In genomic region chr3:132247211-132247610, GRCh38 we compare ENCODE assay signal across 23 cellular contexts.
DNase-seq lines count a peak whose midpoint lies in the region; ATAC-seq and TF ChIP-seq lines count a peak whose summit lies in the region.
"Had no signal": no experiment of that assay in that cellular context is flagged by ENCODE, and none has a peak within 500 bp of the region (broad histone marks: within the 10 kb centered on the region; RNA-seq: fewer than 3 reads in every experiment).

No MANE protein-coding gene starts in this region.

- H3K27me3 ChIP-seq in left lung = no peaks in the 10 kb centered on the region
- H3K27me3 ChIP-seq in prostate gland (replicated peaks; ENCODE audit: insufficient read depth) = no peaks in the 10 kb centered on the region
- H3K27me3 ChIP-seq in effector memory CD4-positive, alpha-beta T cell (replicated peaks; ENCODE audit: control insufficient read depth, insufficient read depth, low read length, poor library complexity, severe bottlenecking) = no peaks in the 10 kb centered on the region
- H3K27me3 ChIP-seq in smooth muscle cell (ENCODE audit: low read depth) = no peaks in the 10 kb centered on the region
- H3K27me3 ChIP-seq: BE2C, BLaER1 had no signal

- H2AFZ ChIP-seq in smooth muscle cell (ENCODE audit: low read depth) = no peak overlapping the region

- TF ChIP-seq CTCF in left lung (IDR thresholded peaks at IDR 0.05) = no peak
- TF ChIP-seq CTCF in prostate gland (IDR thresholded peaks at IDR 0.05) = no peak
- no peak for TF ChIP-seq CTCF in smooth muscle cell (IDR thresholded peaks at IDR 0.05; ENCODE audit: borderline replicate concordance, insufficient read depth, poor library complexity, severe bottlenecking)

- H3K4me2 ChIP-seq in smooth muscle cell = no peak overlapping the region

- no peak overlapping the region for H3K27ac ChIP-seq in left lung
- H3K27ac ChIP-seq in prostate gland = peak overlapping the region; percentile 13 to 73
- no peak overlapping the region for H3K27ac ChIP-seq in effector memory CD4-positive, alpha-beta T cell (ENCODE audit: insufficient read depth, low read length, poor library complexity, severe bottlenecking)
- H3K27ac ChIP-seq in smooth muscle cell (ENCODE audit: low read depth) = no peak overlapping the region
- H3K27ac ChIP-seq: BLaER1 had no signal

- no peak for TF ChIP-seq POLR2A in prostate gland (IDR thresholded peaks at IDR 0.05)

- ATAC-seq in left lung (peak; percentile 64), HG03108 (IDR thresholded peaks at IDR 0.05; ENCODE audit: unreplicated experiment) (no peak)
- ATAC-seq: GM12878 had no signal

- DNase-seq in DMS79 (lab: John Stamatoyannopoulos, UW) (peak; percentile 68), DMS79 treated with DMSO at 0.1 percent for 48 hours (lab: John Stamatoyannopoulos, UW) (peak; percentile 74), left lung (no peak), prostate gland (ENCODE audit: low spot score) (no peak), smooth muscle cell (lab: John Stamatoyannopoulos, UW; ENCODE audit: unreplicated experiment) (no peak)
- no peak for DNase-seq in effector memory CD4-positive, alpha-beta T cell
- DNase-seq: 8988T; ACHN; BE2C; C1 segment of cervical spinal cord; CD4-positive, alpha-beta memory T cell; CD4-positive, CD25-positive, alpha-beta regulatory T cell; CD8-positive, alpha-beta memory T cell; COR-L47; DMS 273 treated with DMSO at 0.1 percent for 48 hours; DMS153; DMS53; DND-41; EL; GDM1 had no signal

- H4K20me1 ChIP-seq in smooth muscle cell (ENCODE audit: low read depth) = no peaks in the 10 kb centered on the region
- H4K20me1 ChIP-seq: BLaER1 had no signal

- H3K9ac ChIP-seq in smooth muscle cell (ENCODE audit: low read depth) = no peak overlapping the region
- H3K9ac ChIP-seq: BLaER1 had no signal

- H3K4me3 ChIP-seq in left lung = no peak overlapping the region
- no peak overlapping the region for H3K4me3 ChIP-seq in prostate gland
- no peak overlapping the region for H3K4me3 ChIP-seq in effector memory CD4-positive, alpha-beta T cell (ENCODE audit: insufficient read depth, low read depth, low read length, poor library complexity, severe bottlenecking)
- H3K4me3 ChIP-seq in smooth muscle cell = no peak overlapping the region
- H3K4me3 ChIP-seq: BLaER1, GM12878 had no signal

- H3K79me2 ChIP-seq in smooth muscle cell (ENCODE audit: low read depth) = no peaks in the 10 kb centered on the region

- H3K4me1 ChIP-seq in left lung (peaks cover 0 to 18% of the 10 kb centered on the region in 2 donors), prostate gland (replicated peaks) (peaks cover 5% of the 10 kb centered on the region), smooth muscle cell (ENCODE audit: low read depth) (no peaks in the 10 kb centered on the region)
- H3K4me1 ChIP-seq in effector memory CD4-positive, alpha-beta T cell (ENCODE audit: control insufficient read depth, insufficient read depth, low read length, poor library complexity, severe bottlenecking) = no peaks in the 10 kb centered on the region
- H3K4me1 ChIP-seq: BE2C had no signal

- WGBS in prostate gland = 44% methylated on average over 1 of the region's 1 CpG
- 73% methylated on average over 1 of the region's 1 CpG for WGBS in smooth muscle cell (ENCODE audit: low lambda C conversion rate)

- no peaks in the 10 kb centered on the region for H3K9me3 ChIP-seq in left lung
- H3K9me3 ChIP-seq in prostate gland = no peaks in the 10 kb centered on the region
- H3K9me3 ChIP-seq in effector memory CD4-positive, alpha-beta T cell (ENCODE audit: control insufficient read depth, low read length) = no peaks in the 10 kb centered on the region
- no peaks in the 10 kb centered on the region for H3K9me3 ChIP-seq in smooth muscle cell (replicated peaks; ENCODE audit: low read depth)
- H3K9me3 ChIP-seq: BE2C, BLaER1 had no signal

- no peaks in the 10 kb centered on the region for H3K36me3 ChIP-seq in left lung
- H3K36me3 ChIP-seq in prostate gland = no peaks in the 10 kb centered on the region
- no peaks in the 10 kb centered on the region for H3K36me3 ChIP-seq in effector memory CD4-positive, alpha-beta T cell (ENCODE audit: control insufficient read depth, insufficient read depth, low read length)
- no peaks in the 10 kb centered on the region for H3K36me3 ChIP-seq in smooth muscle cell (ENCODE audit: low read depth)
- H3K36me3 ChIP-seq: BE2C, BLaER1 had no signal

- H3F3A ChIP-seq in smooth muscle cell (ENCODE audit: low read depth) = no peaks in the 10 kb centered on the region

- intact Hi-C loops in left lung (cut with DNase I) = no loop called here
- intact Hi-C loops in prostate gland (cut with DNase I) = no loop called here

Comparison
In these comparisons a context has a peak if more than half of its experiments do, and no peak if none do; other contexts are left out.
1. DNase-seq: peak in DMS79 (single experiment) and DMS79 treated with DMSO at 0.1 percent for 48 hours (single experiment); none in left lung (0 of 2), prostate gland (single experiment), effector memory CD4-positive, alpha-beta T cell (0 of 3) and smooth muscle cell (single experiment).
2. H3K27ac ChIP-seq: peak in prostate gland (2 of 2); none in left lung (0 of 2), effector memory CD4-positive, alpha-beta T cell (single experiment) and smooth muscle cell (single experiment).